Comparison of ENCODE assay signal across 31 cellular contexts in the genomic region with DNA sequence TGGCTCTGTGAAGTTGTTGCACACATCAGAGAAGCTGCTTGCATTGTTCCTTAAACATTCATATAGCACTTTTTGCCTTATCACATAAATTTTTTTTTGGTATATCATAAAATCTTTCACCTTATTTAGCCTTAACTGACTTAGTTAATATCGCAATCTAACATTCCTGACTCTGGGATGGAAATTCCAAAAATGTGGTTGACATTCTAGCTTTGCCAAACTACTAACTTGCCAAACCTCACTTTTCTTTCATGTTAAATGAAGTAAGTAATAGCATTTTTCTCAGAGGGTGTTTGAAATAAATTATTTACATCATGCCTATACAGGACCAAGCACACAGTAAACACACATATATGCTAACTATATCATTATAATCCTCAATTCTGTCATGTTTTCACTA.
"Had no signal": no experiment of that assay in that cellular context is flagged by ENCODE, and none has a peak within 500 bp of the region (broad histone marks: within the 10 kb centered on the region; RNA-seq: fewer than 3 reads in every experiment).

No MANE protein-coding gene starts in this region.

- H3K4me1 ChIP-seq: adrenal gland had no signal

- H3K27ac ChIP-seq: adrenal gland, cardiac muscle cell, VCaP had no signal

- H3K9me3 ChIP-seq: adrenal gland had no signal

- H3K36me3 ChIP-seq: adrenal gland, cardiac muscle cell had no signal

- H3K27me3 ChIP-seq: adrenal gland, cardiac muscle cell had no signal

- DNase-seq: activated B cell treated with CpG ODN at 0.5 μM for 24 hours; activated CD4-positive, alpha-beta memory T cell treated with anti-CD3 and anti-CD28 coated beads for 36 hours; activated CD4-positive, alpha-beta T cell treated with anti-CD3 and anti-CD28 coated beads for 4 hours; activated CD4-positive, alpha-beta T cell treated with anti-CD3 and anti-CD28 coated beads, Interleukin-2, amount 10 ng/mL, durations not matched to agents 24 days and 14 days; activated CD4-positive, alpha-beta T cell treated with anti-CD3 and anti-CD28 coated beads, Interleukin-2, amount 50 U/mL, for 1 hour; activated CD4-positive, alpha-beta T cell treated with anti-CD3 and anti-CD28 coated beads, Interleukin-2, amount 50 U/mL, for 4 hours; activated CD4-positive, CD25-positive, alpha-beta regulatory T cell treated with anti-CD3 and anti-CD28 coated beads, Interleukin-2, amount 50 U/mL, for 72 hours; activated CD8-positive, alpha-beta memory T cell treated with anti-CD3 and anti-CD28 coated beads, Interleukin-2, amount 50 U/mL, for 4 hours; activated CD8-positive, alpha-beta T cell treated with anti-CD3 and anti-CD28 coated beads for 36 hours; activated effector memory CD4-positive, alpha-beta T cell treated with anti-CD3 and anti-CD28 coated beads, Interleukin-2, amount 50 U/mL, for 16 hours; activated gamma-delta T cell treated with Interleukin-2 at 50 U/mL for 16 hours; activated naive CD4-positive, alpha-beta T cell; activated naive CD4-positive, alpha-beta T cell treated with anti-CD3 and anti-CD28 coated beads for 36 hours; activated naive CD4-positive, alpha-beta T cell treated with anti-CD3 and anti-CD28 coated beads, Interleukin-2, amount 50 U/mL, for 16 hours; activated naive CD8-positive, alpha-beta T cell treated with anti-CD3 and anti-CD28 coated beads for 36 hours; activated T-cell treated with anti-CD3 and anti-CD28 coated beads for 4 hours; activated T-cell treated with anti-CD3 and anti-CD28 coated beads, Interleukin-2, amount 50 U/mL, for 1 hour; activated T-cell treated with anti-CD3 and anti-CD28 coated beads, Interleukin-2, amount 50 U/mL, for 4 hours; activated T-cell treated with anti-CD3 and anti-CD28 coated beads, Interleukin-2, amount 50 U/mL, for 72 hours; adrenal gland; amniotic stem cell; aorta; caudate nucleus; cerebellar nuclear complex; T-helper 1 cell; T-helper 2 cell; T-helper 9 cell had no signal

- H3K4me3 ChIP-seq: adrenal gland, cardiac muscle cell had no signal

- ATAC-seq: activated CD8-positive, alpha-beta T cell treated with anti-CD3 and anti-CD28 coated beads for 36 hours; activated naive CD4-positive, alpha-beta T cell treated with anti-CD3 and anti-CD28 coated beads, Interleukin-2, amount 50 U/mL, for 72 hours; activated T-cell treated with anti-CD3 and anti-CD28 coated beads, Interleukin-2, amount 50 U/mL, for 4 hours; activated T-cell treated with anti-CD3 and anti-CD28 coated beads, Interleukin-2, amount 50 U/mL, for 72 hours; activated T-helper 17 cell treated with anti-CD3 and anti-CD28 coated beads, Interleukin-2, amount 50 U/mL, for 72 hours had no signal
